ENCODE assay signal across 1 cellular context in the genomic region with DNA sequence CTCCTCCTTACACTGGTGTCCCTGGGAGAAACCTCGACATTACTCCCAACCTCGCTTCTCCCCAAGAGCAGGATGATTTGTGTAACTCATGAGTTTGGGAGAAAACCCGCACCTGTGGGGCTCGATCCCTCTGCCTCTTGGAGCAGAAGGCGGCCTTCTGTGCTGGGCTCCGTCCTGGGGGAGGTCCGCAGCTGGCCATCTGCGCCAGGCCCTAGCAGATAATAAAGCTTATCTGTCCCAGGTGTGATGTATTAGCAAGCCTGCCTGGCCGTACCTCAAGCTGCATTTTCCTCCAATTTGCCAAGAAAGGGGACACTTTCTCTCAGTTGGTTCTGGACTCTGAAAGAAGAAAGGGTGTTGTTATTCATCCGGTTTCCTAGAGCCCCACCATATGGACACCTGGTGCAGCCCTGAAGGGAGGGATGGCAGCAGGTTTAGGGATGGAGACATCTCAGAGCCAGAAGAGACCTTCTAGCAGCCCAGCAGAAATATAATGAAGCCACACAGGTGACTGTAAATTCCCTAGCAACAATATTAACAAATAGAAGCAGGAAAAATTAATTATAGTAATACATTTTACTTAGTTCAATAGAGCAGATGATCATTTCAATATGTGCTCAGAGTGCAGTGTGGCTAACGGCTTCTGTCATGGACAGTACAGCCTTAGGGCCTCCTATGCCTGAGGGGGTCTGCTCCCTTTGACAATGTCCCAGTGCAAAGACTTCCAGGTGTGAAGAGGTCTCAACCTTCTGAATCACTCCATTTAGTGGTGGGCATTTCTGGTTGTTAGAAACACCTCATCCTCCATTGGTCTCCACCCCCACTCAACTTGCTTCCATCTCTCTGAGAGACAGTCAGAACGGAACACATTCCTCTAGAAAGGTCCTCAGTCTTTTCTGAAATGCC.
TF ChIP-seq lines count a peak whose summit lies in the region.

No MANE protein-coding gene starts in this region.

TF ChIP-seq in HCT116, 20 proteins besides CTCF, POLR2A, EP300 and RAD21:
- no peak for TF ChIP-seq EZH2phosphoT487 (IDR thresholded peaks at IDR 0.05; ENCODE audit: borderline replicate concordance)
- no peak for TF ChIP-seq POLR2AphosphoS5 (IDR thresholded peaks at IDR 0.05; ENCODE audit: low read depth, low read length)
- TF ChIP-seq CBX3 (IDR thresholded peaks at IDR 0.05; ENCODE audit: low read depth), result no peak
- no peak for TF ChIP-seq FOSL1 (IDR thresholded peaks at IDR 0.05; ENCODE audit: low read depth)
